ENCODE assay signal across 10 cellular contexts in the genomic region with DNA sequence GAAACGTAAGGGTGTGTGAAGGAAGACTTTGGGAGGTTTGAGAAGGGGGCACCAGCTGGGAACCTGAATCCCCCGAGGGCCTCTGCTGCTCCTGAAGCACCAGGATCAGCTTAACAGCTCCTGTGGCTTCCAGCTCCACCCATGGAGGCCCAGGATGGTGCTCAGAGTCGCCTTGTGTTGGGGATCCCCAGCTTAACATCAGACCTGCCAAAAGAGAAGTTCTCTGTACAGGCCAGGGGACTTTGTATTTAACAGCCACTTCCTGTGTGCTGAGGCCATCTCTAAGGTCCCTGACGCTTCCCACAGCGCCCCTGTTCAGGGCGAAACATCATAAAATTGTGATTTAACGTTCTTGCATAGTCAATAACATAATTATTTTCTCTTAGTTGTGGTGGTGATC.
DNase-seq lines count a peak whose midpoint lies in the region; ATAC-seq and TF ChIP-seq lines count a peak whose summit lies in the region.
"Had no signal": no experiment of that assay in that cellular context is flagged by ENCODE, and none has a peak within 500 bp of the region (broad histone marks: within the 10 kb centered on the region; RNA-seq: fewer than 3 reads in every experiment).

No MANE protein-coding gene starts in this region.

- H3K27me3 Mint-ChIP-seq in natural killer cell (ENCODE audit: low read depth in 2 of 2): no peaks in the 10 kb centered on the region

- H3K36me3 Mint-ChIP-seq in natural killer cell: no peaks in the 10 kb centered on the region

- peak; percentile 69 for ATAC-seq in GM18861 (IDR thresholded peaks at IDR 0.05; ENCODE audit: unreplicated experiment)
- peak; percentile 95 for ATAC-seq in GM21786 (IDR thresholded peaks at IDR 0.05; ENCODE audit: unreplicated experiment)
- peak; percentile 89 to 99 (median 99) for ATAC-seq in natural killer cell

- intact Hi-C loops in natural killer cell (cut with micrococcal nuclease): no loop called here

- no peak for TF ChIP-seq CTCF in natural killer cell (IDR thresholded peaks at IDR 0.05)

- DNase-seq in Kasumi-1 (lab: John Stamatoyannopoulos, UW) (peak; percentile 16 to 44), natural killer cell (no peak), NCI-H2029 treated with DMSO at 0.1 percent for 48 hours (lab: John Stamatoyannopoulos, UW) (no peak), SIG-M5 (lab: John Stamatoyannopoulos, UW) (no peak), NCI-H1105 treated with DMSO at 0.1 percent for 48 hours (lab: John Stamatoyannopoulos, UW) (no peak), NCI-H2081 (lab: John Stamatoyannopoulos, UW) (no peak)
- DNase-seq: gastrocnemius medialis, NCI-H774 had no signal

- H3K27ac Mint-ChIP-seq in natural killer cell: peak overlapping the region; percentile 80 to 86

- peaks cover 49 to 56% of the 10 kb centered on the region in 2 donors for H3K4me1 Mint-ChIP-seq in natural killer cell

- H3K4me3 Mint-ChIP-seq in natural killer cell: no peak overlapping the region

- H3K9me3 Mint-ChIP-seq in natural killer cell: peaks cover 0 to under 1% of the 10 kb centered on the region in 2 donors

Comparison
In these comparisons a context has a peak if more than half of its experiments do, and no peak if none do; other contexts are left out.
1. DNase-seq: peak in Kasumi-1 (2 of 2); none in natural killer cell (single experiment), NCI-H2029 treated with DMSO at 0.1 percent for 48 hours (single experiment), SIG-M5 (single experiment), NCI-H1105 treated with DMSO at 0.1 percent for 48 hours (single experiment) and NCI-H2081 (0 of 2).
2. Peak in every context shown above with its lines, with median percentiles within 50 percentile points of each other: ATAC-seq.